In genomic region chr12:106296179-106296877, GRCh38 we compare ENCODE assay signal across 15 cellular contexts. TPM values are rescaled to one million over a fixed set of nuclear protein-coding genes. Genes with fewer than 3 reads are reported as not detected.
A peak's percentile ranks its signal among the peaks of the same experiment; 100 is the strongest.
DNase-seq lines count a peak whose midpoint lies in the region; ATAC-seq, FAIRE-seq and TF ChIP-seq lines count a peak whose summit lies in the region.
"Had no signal": no experiment of that assay in that cellular context is flagged by ENCODE, and none has a peak within 500 bp of the region (broad histone marks: within the 10 kb centered on the region; RNA-seq: fewer than 3 reads in every experiment).

No MANE protein-coding gene starts in this region.

- no peak overlapping the region for H3K27ac ChIP-seq in pancreas
- H3K27ac ChIP-seq: neutrophil, testis had no signal

- ATAC-seq in pancreas: peak in 3 of 4 donors; percentile 49 to 60 (median 57)
- ATAC-seq in HG03159 (IDR thresholded peaks at IDR 0.05; ENCODE audit: unreplicated experiment): no peak
- no peak for ATAC-seq in HG03439 (IDR thresholded peaks at IDR 0.05; ENCODE audit: unreplicated experiment)

- no peak for TF ChIP-seq CTCF in pancreas (IDR thresholded peaks at IDR 0.05)
- TF ChIP-seq CTCF in BE2C (IDR thresholded peaks at IDR 0.05; ENCODE audit: low read depth, low read length): no peak
- no peak for TF ChIP-seq CTCF in D721Med (IDR thresholded peaks at IDR 0.05; ENCODE audit: insufficient read depth, missing control alignments)

- H3K4me3 ChIP-seq in pancreas (no peak overlapping the region), BE2C (ENCODE audit: low read depth, low read length) (no peak overlapping the region)
- H3K4me3 ChIP-seq: testis had no signal

- DNase-seq in EL (peak; percentile 87), RKO (ENCODE audit: low spot score) (peak; percentile 87), fibroblast of gingiva (ENCODE audit: low read depth) (peak; percentile 66), pancreas (no peak), BE2C (no peak), D721Med (ENCODE audit: insufficient read length, low spot score) (no peak)
- DNase-seq: activated T-cell treated with anti-CD3 and anti-CD28 coated beads for 4 hours; Karpas-422; NCI-H748 treated with DMSO at 0.1 percent for 48 hours; stimulated activated CD4-positive, alpha-beta T cell treated with anti-CD3 and anti-CD28 coated beads, Interleukin-4, amount 100 ng/mL, for 24 hours; T-helper 9 cell; testis had no signal

- H3K4me1 ChIP-seq in pancreas (peaks cover 0 to 8% (median 0%) of the 10 kb centered on the region in 3 donors), BE2C (0 out of 2 replicates have a peak, but pooled peaks cover under 1% of the 10 kb centered on the region)

- no peaks in the 10 kb centered on the region for H3K27me3 ChIP-seq in pancreas
- H3K27me3 ChIP-seq in BE2C: peaks cover 6% of the 10 kb centered on the region; the same call in 1 of the 2 replicates
- H3K27me3 ChIP-seq: neutrophil, testis had no signal

- intact Hi-C loops in pancreas (cut with DNase I): no loop called here

- H3K9me3 ChIP-seq in pancreas: no peaks in the 10 kb centered on the region
- H3K9me3 ChIP-seq in BE2C: no peaks in the 10 kb centered on the region
- H3K9me3 ChIP-seq: neutrophil, testis had no signal

- WGBS in pancreas, 2 donors: 82 to 90% methylated on average over 8 of the region's 8 CpGs

- H3K36me3 ChIP-seq in pancreas (no peaks in the 10 kb centered on the region), BE2C (no peaks in the 10 kb centered on the region)
- H3K36me3 ChIP-seq: neutrophil had no signal

- no peak for FAIRE-seq in pancreas (lab: Jason Lieb, UNC)
- no peak for FAIRE-seq in D721Med (lab: Jason Lieb, UNC)

RNA-seq across cellular contexts. Expression of gene TCP11L2, which starts 6.2 kb away (rescaled TPM):
- total RNA-seq in pancreas: 10 to 100 TPM in 4 of 6 donors, 1 to 10 TPM in 2; 7.3 to 24.4 (median 12.9) TPM
- polyA plus RNA-seq in pancreas: 1 to 10 TPM; 3.5 to 4.6 TPM
- 1.2 TPM for polyA plus RNA-seq in BE2C (2012; ENCODE audit: insufficient read depth, insufficient read length, low read depth)

RNA-seq across cellular contexts. Expression of gene CKAP4, which starts 48.5 kb away (rescaled TPM):
- 10 to 100 TPM; 19.8 to 45.3 (median 28.4) TPM for total RNA-seq in pancreas
- polyA plus RNA-seq in pancreas: 10 to 100 TPM in 1 of 2 donors, 1 to 10 TPM in 1; 5.6 to 14.3 TPM
- 41.7 TPM for polyA plus RNA-seq in BE2C (2012; ENCODE audit: insufficient read depth, insufficient read length, low read depth)

Comparison
In these comparisons a context has a peak if more than half of its experiments do, and no peak if none do; other contexts are left out.
1. DNase-seq: peak in EL (single experiment), RKO (single experiment) and fibroblast of gingiva (single experiment); none in pancreas (0 of 6), BE2C (single experiment) and D721Med (single experiment).
2. ATAC-seq: peak in pancreas (3 of 4); none in HG03159 (single experiment) and HG03439 (single experiment).